Comparison of ENCODE assay signal across 9 cellular contexts in the genomic region with DNA sequence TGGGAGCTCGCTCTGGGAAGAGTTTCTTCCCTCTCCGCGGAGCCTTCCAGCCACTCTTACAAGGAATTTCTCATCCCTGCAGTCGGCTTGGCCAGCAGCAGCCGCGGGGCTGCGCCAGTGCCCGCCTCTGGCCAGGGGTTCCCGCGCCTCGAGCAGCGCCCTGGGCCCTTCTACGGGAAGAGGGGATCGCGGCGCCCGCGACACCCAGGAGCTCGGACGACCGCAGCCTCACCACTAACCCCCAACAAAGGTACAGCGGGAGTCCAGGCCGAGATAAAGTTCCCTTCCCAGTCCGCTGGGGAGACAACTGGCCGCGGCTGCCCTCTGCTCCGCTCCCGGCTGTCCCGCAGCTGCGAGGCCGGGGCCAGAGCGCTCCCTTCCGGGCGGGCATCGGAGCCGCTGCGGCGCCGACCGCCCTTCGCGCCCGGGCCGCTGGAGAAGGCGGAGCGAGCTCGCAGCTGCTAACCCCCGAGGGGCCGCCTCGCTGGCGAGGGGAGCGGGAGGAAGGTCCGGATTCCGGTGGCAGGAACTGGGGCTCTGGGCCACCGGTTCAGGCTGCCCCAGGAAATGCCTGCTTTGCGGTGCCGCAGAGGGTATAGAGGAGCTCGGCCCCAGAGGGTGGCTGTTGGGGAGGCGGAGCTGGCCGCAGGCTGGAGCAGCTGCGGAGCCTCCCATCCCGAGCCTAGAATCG. TPM values are rescaled to one million over a fixed set of nuclear protein-coding genes. Genes with fewer than 3 reads are reported as not detected.
A peak's percentile ranks its signal among the peaks of the same experiment; 100 is the strongest.
DNase-seq lines count a peak whose midpoint lies in the region; ATAC-seq and TF ChIP-seq lines count a peak whose summit lies in the region.
"Had no signal": no experiment of that assay in that cellular context is flagged by ENCODE, and none has a peak within 500 bp of the region (broad histone marks: within the 10 kb centered on the region; RNA-seq: fewer than 3 reads in every experiment).

No MANE protein-coding gene starts in this region.

- H3K36me3 Mint-ChIP-seq in activated naive CD8-positive, alpha-beta T cell, result no peaks in the 10 kb centered on the region

- peaks cover 35% of the 10 kb centered on the region for H3K27me3 Mint-ChIP-seq in activated naive CD8-positive, alpha-beta T cell

- H3K36me3 ChIP-seq in BJ (ENCODE audit: control insufficient read depth, insufficient read depth, low read length), result no peaks in the 10 kb centered on the region

- no peak for ATAC-seq in GM18511 (IDR thresholded peaks at IDR 0.05; ENCODE audit: unreplicated experiment)
- ATAC-seq: HCT116 had no signal

- peak; percentile 38 for TF ChIP-seq CTCF in BJ (IDR thresholded peaks at IDR 0.05; ENCODE audit: insufficient read depth, low read depth, low read length)

- H3K4me3 Mint-ChIP-seq in activated naive CD8-positive, alpha-beta T cell, result peak overlapping the region; percentile 77

- H3K4me1 Mint-ChIP-seq in activated naive CD8-positive, alpha-beta T cell (ENCODE audit: low read depth), result peaks cover 51% of the 10 kb centered on the region

- DNase-seq in BJ (ENCODE audit: low read depth) (no peak), KBM-7 (peak; percentile 69), iPS-NIHi11 (ENCODE audit: low spot score) (peak; percentile 66), NCI-H1694 (lab: John Stamatoyannopoulos, UW) (no peak), NCI-H446 (lab: John Stamatoyannopoulos, UW) (no peak)
- peak; percentile 65 for DNase-seq in stimulated activated CD8-positive, alpha-beta memory T cell treated with anti-CD3 and anti-CD28 coated beads, Interleukin-4, amount 100 ng/mL, for 48 hours

- peak overlapping the region; percentile 50 for H3K4me3 ChIP-seq in BJ (ENCODE audit: low read depth, low read length)

- in situ Hi-C loops in KBM-7 (cut with MboI; ENCODE audit: low pct_unique_long_range_greater_than_20kb, low sequenced_read_pairs), result no loop called here

- H3K27me3 ChIP-seq in BJ (ENCODE audit: control insufficient read depth, insufficient read depth, low read length), result peaks cover 2% of the 10 kb centered on the region; the same call in 1 of the 2 replicates

- POLR2A ChIA-PET in BJ (lab: Charles Lee), result no interaction called here

- CTCF ChIA-PET in BJ (lab: Yijun Ruan, JAX), result interaction anchor here (0.6 to 1.7 kb wide), 13 partner anchors 10 to 1267 kb away, joined by 3 to 10 read pairs (median 3); no protein-coding TSS in a partner anchor

- H3K9me3 Mint-ChIP-seq in activated naive CD8-positive, alpha-beta T cell (ENCODE audit: low read depth), result no peaks in the 10 kb centered on the region

- no peak overlapping the region for H3K27ac Mint-ChIP-seq in activated naive CD8-positive, alpha-beta T cell

RNA-seq across cellular contexts. Expression of a gene that starts 3.6 kb away (rescaled TPM):
- polyA plus RNA-seq in BJ (2011; rRNA removed), result 3.4 and 4.5 TPM in 2 replicates
- polyA minus RNA-seq in BJ (2011; rRNA and poly(A)+ RNA removed), result 9.0 and 10.0 TPM in 2 replicates

Comparison
In these comparisons a context has a peak if more than half of its experiments do, and no peak if none do; other contexts are left out.
1. DNase-seq: peak in KBM-7 (single experiment), iPS-NIHi11 (single experiment) and stimulated activated CD8-positive, alpha-beta memory T cell treated with anti-CD3 and anti-CD28 coated beads, Interleukin-4, amount 100 ng/mL, for 48 hours (single experiment); none in BJ (single experiment), NCI-H1694 (single experiment) and NCI-H446 (0 of 2).